19 cellular contexts compared by ENCODE assay signal in the genomic region with DNA sequence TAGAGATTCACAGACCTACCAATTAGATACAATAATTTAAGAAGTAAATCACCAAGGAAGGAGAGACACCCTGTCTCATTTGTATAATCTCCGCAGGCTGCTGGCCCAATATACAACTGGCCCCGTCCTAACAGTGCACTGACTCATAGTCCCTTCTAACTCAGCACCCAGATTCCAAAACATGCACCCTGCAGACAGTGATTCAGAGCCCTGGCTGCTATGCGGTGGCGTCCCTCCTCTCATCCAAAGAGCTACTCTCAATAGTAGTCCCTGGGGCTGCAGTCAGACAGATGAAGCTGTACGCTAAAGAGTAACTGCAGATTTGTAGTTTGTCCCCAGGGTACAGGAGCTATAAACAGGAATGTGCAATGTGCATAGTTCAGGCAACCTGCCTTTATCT. TPM values are rescaled to one million over a fixed set of nuclear protein-coding genes. Genes with fewer than 3 reads are reported as not detected.
A peak's percentile ranks its signal among the peaks of the same experiment; 100 is the strongest.
DNase-seq lines count a peak whose midpoint lies in the region; ATAC-seq and TF ChIP-seq lines count a peak whose summit lies in the region.
"Had no signal": no experiment of that assay in that cellular context is flagged by ENCODE, and none has a peak within 500 bp of the region (broad histone marks: within the 10 kb centered on the region; RNA-seq: fewer than 3 reads in every experiment).

No MANE protein-coding gene starts in this region.

- peaks cover 12% of the 10 kb centered on the region for H3K36me3 Mint-ChIP-seq in WTC11
- H3K36me3 Mint-ChIP-seq in HFFc6 (ENCODE audit: low read depth), result no peaks in the 10 kb centered on the region
- H3K36me3 Mint-ChIP-seq: CD14-positive monocyte had no signal

- no peak overlapping the region for H3K27ac Mint-ChIP-seq in WTC11
- no peak overlapping the region for H3K27ac Mint-ChIP-seq in HFFc6
- H3K27ac Mint-ChIP-seq: CD14-positive monocyte, H9 had no signal

- peaks cover 27% of the 10 kb centered on the region for H3K4me1 Mint-ChIP-seq in WTC11
- no peaks in the 10 kb centered on the region for H3K4me1 Mint-ChIP-seq in HFFc6 (ENCODE audit: low read depth)
- H3K4me1 Mint-ChIP-seq: CD14-positive monocyte had no signal

- CTCF ChIA-PET in WTC11 (lab: Charles Lee), result no interaction called here

- no peaks in the 10 kb centered on the region for H3K36me3 ChIP-seq in adrenal gland (replicated peaks in 1 of 2)
- H3K36me3 ChIP-seq: SJSA1 had no signal

- in situ Hi-C loops in ACHN (cut with HindIII; ENCODE audit: low pct_ligation_motif_present, low pct_unique_long_range_greater_than_20kb, low sequenced_read_pairs), result no loop called here

- DNase-seq in Ammon's horn (ENCODE audit: low spot score) (peak; percentile 3), M059J (ENCODE audit: low read depth) (peak; percentile 85), WTC11 (ENCODE audit: low spot score) (no peak), islet precursor cell (peak; percentile 76), adrenal gland (no peak), ACHN (no peak), HFFc6 (no peak)
- DNase-seq: DMS 273 treated with DMSO at 0.1 percent for 48 hours, H9, NCI-H1930, NCI-H510A, NCI-H774, PC-3 had no signal

- peak; percentile 56 for ATAC-seq in WTC11
- ATAC-seq in HG02610 (IDR thresholded peaks at IDR 0.05; ENCODE audit: unreplicated experiment), result no peak
- ATAC-seq: A549, HepG2, PC-3 had no signal

- no peak for TF ChIP-seq CTCF in WTC11 (IDR thresholded peaks at IDR 0.05)
- no peak for TF ChIP-seq CTCF in adrenal gland (IDR thresholded peaks at IDR 0.05)
- no peak for TF ChIP-seq CTCF in HFFc6 (IDR thresholded peaks at IDR 0.05)

- H3K9me3 Mint-ChIP-seq in WTC11, result peaks cover 12% of the 10 kb centered on the region
- peaks cover 21% of the 10 kb centered on the region for H3K9me3 Mint-ChIP-seq in HFFc6

- WGBS in adrenal gland, 4 donors, result 62 to 80% (median 66%) methylated on average over 1 to 5 of the region's 5 CpGs

- intact Hi-C loops in adrenal gland (cut with DNase I), result no loop called here

- H3K4me3 ChIP-seq in adrenal gland, result no peak overlapping the region
- H3K4me3 ChIP-seq: A549, SJSA1 had no signal

- H3K27me3 Mint-ChIP-seq in WTC11 (ENCODE audit: low read depth) (no peaks in the 10 kb centered on the region), HFFc6 (ENCODE audit: insufficient read depth) (no peaks in the 10 kb centered on the region; the same call in 1 of the 2 replicates)

- H3K4me1 ChIP-seq in adrenal gland (replicated peaks in 1 of 2), result no peaks in the 10 kb centered on the region
- H3K4me1 ChIP-seq: A549, SJSA1 had no signal

- H3K27me3 ChIP-seq in adrenal gland, result no peaks in the 10 kb centered on the region
- H3K27me3 ChIP-seq: SJSA1 had no signal

- no peaks in the 10 kb centered on the region for H3K9me3 ChIP-seq in adrenal gland (replicated peaks in 1 of 3)
- H3K9me3 ChIP-seq: A549, SJSA1 had no signal

- no peak overlapping the region for H3K4me3 Mint-ChIP-seq in WTC11
- no peak overlapping the region for H3K4me3 Mint-ChIP-seq in HFFc6
- H3K4me3 Mint-ChIP-seq: CD14-positive monocyte, H9 had no signal

- TF ChIP-seq POLR2A in adrenal gland (IDR thresholded peaks at IDR 0.05), result no peak

- POLR2A ChIA-PET in WTC11 (lab: Charles Lee), result no interaction called here

- H3K27ac ChIP-seq in adrenal gland, result no peak overlapping the region
- H3K27ac ChIP-seq: A549, KMS-11, SJSA1 had no signal

TF ChIP-seq in WTC11, 78 proteins besides CTCF, POLR2A, EP300 and RAD21 (continues in another document):
- TF ChIP-seq MYBL2 (CRISPR knock-in tag; IDR thresholded peaks at IDR 0.05) (no peak), GRHL2 (CRISPR knock-in tag; IDR thresholded peaks at IDR 0.05; ENCODE audit: insufficient replicate concordance, severe bottlenecking) (no peak), MLX (CRISPR knock-in tag; IDR thresholded peaks at IDR 0.05) (no peak), GABPB1 (CRISPR knock-in tag; IDR thresholded peaks at IDR 0.05) (no peak), USF2 (CRISPR knock-in tag; IDR thresholded peaks at IDR 0.05) (no peak), E2F4 (CRISPR knock-in tag; IDR thresholded peaks at IDR 0.05; ENCODE audit: borderline replicate concordance, low read depth) (no peak), NR3C1 (CRISPR knock-in tag; conservative IDR thresholded peaks at IDR 0.05; ENCODE audit: low read depth) (no peak), JUN (CRISPR knock-in tag; IDR thresholded peaks at IDR 0.05) (no peak), EMX1 (CRISPR knock-in tag; IDR thresholded peaks at IDR 0.05) (no peak)
- TF ChIP-seq, protein P1, sequence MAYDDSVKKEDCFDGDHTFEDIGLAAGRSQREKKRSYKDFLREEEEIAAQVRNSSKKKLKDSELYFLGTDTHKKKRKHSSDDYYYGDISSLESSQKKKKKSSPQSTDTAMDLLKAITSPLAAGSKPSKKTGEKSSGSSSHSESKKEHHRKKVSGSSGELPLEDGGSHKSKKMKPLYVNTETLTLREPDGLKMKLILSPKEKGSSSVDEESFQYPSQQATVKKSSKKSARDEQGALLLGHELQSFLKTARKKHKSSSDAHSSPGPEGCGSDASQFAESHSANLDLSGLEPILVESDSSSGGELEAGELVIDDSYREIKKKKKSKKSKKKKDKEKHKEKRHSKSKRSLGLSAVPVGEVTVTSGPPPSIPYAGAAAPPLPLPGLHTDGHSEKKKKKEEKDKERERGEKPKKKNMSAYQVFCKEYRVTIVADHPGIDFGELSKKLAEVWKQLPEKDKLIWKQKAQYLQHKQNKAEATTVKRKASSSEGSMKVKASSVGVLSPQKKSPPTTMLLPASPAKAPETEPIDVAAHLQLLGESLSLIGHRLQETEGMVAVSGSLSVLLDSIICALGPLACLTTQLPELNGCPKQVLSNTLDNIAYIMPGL (CRISPR knock-in tag; IDR thresholded peaks at IDR 0.05), result no peak
- TF ChIP-seq, protein P2, sequence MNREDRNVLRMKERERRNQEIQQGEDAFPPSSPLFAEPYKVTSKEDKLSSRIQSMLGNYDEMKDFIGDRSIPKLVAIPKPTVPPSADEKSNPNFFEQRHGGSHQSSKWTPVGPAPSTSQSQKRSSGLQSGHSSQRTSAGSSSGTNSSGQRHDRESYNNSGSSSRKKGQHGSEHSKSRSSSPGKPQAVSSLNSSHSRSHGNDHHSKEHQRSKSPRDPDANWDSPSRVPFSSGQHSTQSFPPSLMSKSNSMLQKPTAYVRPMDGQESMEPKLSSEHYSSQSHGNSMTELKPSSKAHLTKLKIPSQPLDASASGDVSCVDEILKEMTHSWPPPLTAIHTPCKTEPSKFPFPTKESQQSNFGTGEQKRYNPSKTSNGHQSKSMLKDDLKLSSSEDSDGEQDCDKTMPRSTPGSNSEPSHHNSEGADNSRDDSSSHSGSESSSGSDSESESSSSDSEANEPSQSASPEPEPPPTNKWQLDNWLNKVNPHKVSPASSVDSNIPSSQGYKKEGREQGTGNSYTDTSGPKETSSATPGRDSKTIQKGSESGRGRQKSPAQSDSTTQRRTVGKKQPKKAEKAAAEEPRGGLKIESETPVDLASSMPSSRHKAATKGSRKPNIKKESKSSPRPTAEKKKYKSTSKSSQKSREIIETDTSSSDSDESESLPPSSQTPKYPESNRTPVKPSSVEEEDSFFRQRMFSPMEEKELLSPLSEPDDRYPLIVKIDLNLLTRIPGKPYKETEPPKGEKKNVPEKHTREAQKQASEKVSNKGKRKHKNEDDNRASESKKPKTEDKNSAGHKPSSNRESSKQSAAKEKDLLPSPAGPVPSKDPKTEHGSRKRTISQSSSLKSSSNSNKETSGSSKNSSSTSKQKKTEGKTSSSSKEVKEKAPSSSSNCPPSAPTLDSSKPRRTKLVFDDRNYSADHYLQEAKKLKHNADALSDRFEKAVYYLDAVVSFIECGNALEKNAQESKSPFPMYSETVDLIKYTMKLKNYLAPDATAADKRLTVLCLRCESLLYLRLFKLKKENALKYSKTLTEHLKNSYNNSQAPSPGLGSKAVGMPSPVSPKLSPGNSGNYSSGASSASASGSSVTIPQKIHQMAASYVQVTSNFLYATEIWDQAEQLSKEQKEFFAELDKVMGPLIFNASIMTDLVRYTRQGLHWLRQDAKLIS (CRISPR knock-in tag; IDR thresholded peaks at IDR 0.05; ENCODE audit: borderline replicate concordance), result no peak

RNA-seq across cellular contexts. Expression of gene GABRA3, which starts 23.0 kb away (rescaled TPM):
- total RNA-seq in M059J (2014; rRNA removed; shearing (Covaris generic)), result 14.5 and 17.6 TPM in 2 replicates
- total RNA-seq in WTC11 (2021) (3.9 to 4.5 TPM (median 4.4 TPM) in 3 replicates), adrenal gland (not detected)
- not detected for polyA plus RNA-seq in adrenal gland
- total RNA-seq in HFFc6 (2021; fragmentation: NEBNext Ultra II Directional; extraction: Animal tissue kit (Norgen Biotek cat#: 25700)), result not detected
- total RNA-seq: PC-3, SJSA1 had no signal
- polyA plus RNA-seq: CD14-positive monocyte had no signal

Comparison
In these comparisons a context has a peak if more than half of its experiments do, and no peak if none do; other contexts are left out.
1. DNase-seq: peak in Ammon's horn (single experiment), M059J (single experiment) and islet precursor cell (single experiment); none in WTC11 (single experiment), adrenal gland (0 of 7), ACHN (single experiment) and HFFc6 (single experiment).